Comparison of ENCODE assay signal across 8 cellular contexts in the genomic region with DNA sequence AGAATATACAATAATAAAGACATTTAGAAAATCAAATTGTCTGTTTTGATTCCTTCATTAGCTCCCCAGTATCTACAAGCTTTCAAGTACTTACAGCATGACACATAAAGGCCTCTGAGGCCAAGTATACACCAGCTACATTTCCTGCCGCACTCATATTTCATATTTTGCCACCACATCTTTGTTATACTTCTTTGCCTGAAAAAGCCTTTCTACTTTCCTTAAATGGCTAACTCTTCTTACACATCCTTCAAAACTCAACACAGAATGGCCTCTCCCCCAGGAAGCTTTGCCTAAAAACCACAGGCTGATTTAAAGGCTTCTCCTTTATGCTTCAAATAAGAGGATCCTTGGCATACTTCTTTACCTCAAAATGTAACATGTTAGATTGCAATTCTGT. TPM values are rescaled to one million over a fixed set of nuclear protein-coding genes. Genes with fewer than 3 reads are reported as not detected.
DNase-seq lines count a peak whose midpoint lies in the region; ATAC-seq and TF ChIP-seq lines count a peak whose summit lies in the region.

No MANE protein-coding gene starts in this region.

- H3K27me3 ChIP-seq in DND-41 (ENCODE audit: insufficient read depth, low read length, poor library complexity) (no peaks in the 10 kb centered on the region), muscle layer of duodenum (ENCODE audit: low read depth, low read length) (no peaks in the 10 kb centered on the region), gastrocnemius medialis (no peaks in the 10 kb centered on the region)

- peaks cover 85% of the 10 kb centered on the region for H4K20me1 ChIP-seq in DND-41 (ENCODE audit: insufficient read depth, low read length)

- peaks cover 49% of the 10 kb centered on the region for H3K4me1 Mint-ChIP-seq in activated naive CD8-positive, alpha-beta T cell treated with anti-CD3 and anti-CD28 coated beads, Interleukin-2, amount 50 U/mL, for 24 hours

- H3K4me2 ChIP-seq in DND-41 (ENCODE audit: insufficient read depth, low read length): peak overlapping the region; percentile 80

- peaks cover 97% of the 10 kb centered on the region for H3K79me2 ChIP-seq in DND-41 (ENCODE audit: insufficient read depth, low read length)

- H3K27me3 Mint-ChIP-seq in activated naive CD8-positive, alpha-beta T cell treated with anti-CD3 and anti-CD28 coated beads, Interleukin-2, amount 50 U/mL, for 24 hours: no peaks in the 10 kb centered on the region

- peaks cover 68% of the 10 kb centered on the region for H3K4me1 ChIP-seq in DND-41 (ENCODE audit: insufficient read depth, low read length)
- H3K4me1 ChIP-seq in muscle layer of duodenum (ENCODE audit: control insufficient read depth in 1 of 2, insufficient read depth in 2 of 2, low read length in 2 of 2): peaks cover 0 to 4% of the 10 kb centered on the region in 2 donors
- peaks cover 8 to 22% of the 10 kb centered on the region in 2 donors for H3K4me1 ChIP-seq in gastrocnemius medialis

- ATAC-seq in DND-41 (ENCODE audit: insufficient read depth, low read depth) (peak; percentile 37), HG02798 (IDR thresholded peaks at IDR 0.05; ENCODE audit: poor library complexity, unreplicated experiment) (no peak), gastrocnemius medialis (no peak)
- no peak for ATAC-seq in activated naive CD8-positive, alpha-beta T cell treated with anti-CD3 and anti-CD28 coated beads, Interleukin-2, amount 50 U/mL, for 24 hours

- H3K4me3 ChIP-seq in DND-41 (ENCODE audit: low read depth in 1 of 2, low read length in 2 of 2) (peak overlapping the region; percentile 67 to 81; a peak in 3 of 4 replicates), muscle layer of duodenum (ENCODE audit: low read depth in 1 of 2, low read length in 2 of 2) (peak overlapping the region in 1 of 2 donors; percentile 41), gastrocnemius medialis (no peak overlapping the region)

- H3K4me3 Mint-ChIP-seq in activated naive CD8-positive, alpha-beta T cell treated with anti-CD3 and anti-CD28 coated beads, Interleukin-2, amount 50 U/mL, for 24 hours: peak overlapping the region; percentile 90

- H3K9me3 ChIP-seq in DND-41 (ENCODE audit: insufficient read depth, low read length, severe bottlenecking) (no peaks in the 10 kb centered on the region), muscle layer of duodenum (ENCODE audit: control insufficient read depth in 1 of 2, low read length in 2 of 2) (no peaks in the 10 kb centered on the region), gastrocnemius medialis (no peaks in the 10 kb centered on the region)

- peaks cover 78% of the 10 kb centered on the region for H3K36me3 ChIP-seq in DND-41 (ENCODE audit: insufficient read depth, low read length)
- peaks cover 6 to 7% of the 10 kb centered on the region in 2 donors for H3K36me3 ChIP-seq in muscle layer of duodenum (ENCODE audit: control insufficient read depth in 1 of 2, insufficient read depth in 2 of 2, low read length in 2 of 2)
- H3K36me3 ChIP-seq in gastrocnemius medialis: no peaks in the 10 kb centered on the region

- no peak for TF ChIP-seq POLR2A in gastrocnemius medialis (IDR thresholded peaks at IDR 0.05)

- no peaks in the 10 kb centered on the region for H3K9me3 Mint-ChIP-seq in activated naive CD8-positive, alpha-beta T cell treated with anti-CD3 and anti-CD28 coated beads, Interleukin-2, amount 50 U/mL, for 24 hours

- no peak overlapping the region for H2AFZ ChIP-seq in DND-41 (ENCODE audit: low read depth, low read length)

- H3K27ac ChIP-seq in DND-41 (ENCODE audit: low read length): peak overlapping the region; percentile 91
- H3K27ac ChIP-seq in muscle layer of duodenum (ENCODE audit: low read length): peak overlapping the region; percentile 82
- no peak overlapping the region for H3K27ac ChIP-seq in gastrocnemius medialis

- TF ChIP-seq CTCF in DND-41 (IDR thresholded peaks at IDR 0.05; ENCODE audit: borderline replicate concordance, extremely low read depth, low read length, poor library complexity, severe bottlenecking) (no peak), gastrocnemius medialis (IDR thresholded peaks at IDR 0.05 in 4 of 5, conservative IDR thresholded peaks at IDR 0.05 in 1 of 5) (no peak)

- intact Hi-C loops in gastrocnemius medialis (cut with DNase I; ENCODE audit: low total_unique reads): no loop called here

- H3K9ac ChIP-seq in DND-41 (ENCODE audit: low read depth, low read length): peak overlapping the region; percentile 94

- DNase-seq in DND-41 (peak; percentile 55), KG1 (lab: John Stamatoyannopoulos, UW) (peak; percentile 37), nucleus accumbens (lab: John Stamatoyannopoulos, UW) (no peak), gastrocnemius medialis (no peak), NCI-H524 (lab: John Stamatoyannopoulos, UW) (no peak)
- DNase-seq in activated naive CD8-positive, alpha-beta T cell treated with anti-CD3 and anti-CD28 coated beads, Interleukin-2, amount 50 U/mL, for 24 hours: no peak

- in situ Hi-C loops in gastrocnemius medialis (cut with MboI; ENCODE audit: low sequenced_read_pairs in 4 of 4): loop anchor here in 1 of 4 donors (25.0 kb wide), 1 partner anchor 105 kb away; the partner anchor contains the start of gene DNAH7

- peaks cover 71% of the 10 kb centered on the region for H3K36me3 Mint-ChIP-seq in activated naive CD8-positive, alpha-beta T cell treated with anti-CD3 and anti-CD28 coated beads, Interleukin-2, amount 50 U/mL, for 24 hours (ENCODE audit: low read depth)

- peak overlapping the region; percentile 88 for H3K27ac Mint-ChIP-seq in activated naive CD8-positive, alpha-beta T cell treated with anti-CD3 and anti-CD28 coated beads, Interleukin-2, amount 50 U/mL, for 24 hours

RNA-seq across cellular contexts. Expression of gene STK17B, which starts 4.5 kb away (rescaled TPM):
- total RNA-seq in gastrocnemius medialis: 10 to 100 TPM in 1 of 4 donors, 1 to 10 TPM in 3; 4.4 to 11.5 (median 8.8) TPM

Comparison
In these comparisons a context has a peak if more than half of its experiments do, and no peak if none do; other contexts are left out.
1. DNase-seq: peak in DND-41 (single experiment) and KG1 (single experiment); none in activated naive CD8-positive, alpha-beta T cell treated with anti-CD3 and anti-CD28 coated beads, Interleukin-2, amount 50 U/mL, for 24 hours (single experiment), nucleus accumbens (0 of 56), gastrocnemius medialis (0 of 2) and NCI-H524 (0 of 2).
2. H3K27ac ChIP-seq: peak in DND-41 (single experiment) and muscle layer of duodenum (single experiment); none in gastrocnemius medialis (0 of 4).
3. H3K4me3 ChIP-seq: peak in DND-41 (2 of 2); none in gastrocnemius medialis (0 of 4).